In genomic region chr6:118648866-118649554, GRCh38 we compare ENCODE assay signal across 9 cellular contexts. TPM values are rescaled to one million over a fixed set of nuclear protein-coding genes. Genes with fewer than 3 reads are reported as not detected.
DNase-seq lines count a peak whose midpoint lies in the region; ATAC-seq and TF ChIP-seq lines count a peak whose summit lies in the region.
"Had no signal": no experiment of that assay in that cellular context is flagged by ENCODE, and none has a peak within 500 bp of the region (broad histone marks: within the 10 kb centered on the region; RNA-seq: fewer than 3 reads in every experiment).

No MANE protein-coding gene starts in this region.

- H3K4me1 ChIP-seq in upper lobe of right lung: peaks cover 26% of the 10 kb centered on the region

- H3K9me3 Mint-ChIP-seq in activated CD8-positive, alpha-beta T cell treated with anti-CD3 and anti-CD28 coated beads, Interleukin-2, amount 10 ng/mL, durations not matched to agents 7 days and 5 days (ENCODE audit: insufficient read depth): no peaks in the 10 kb centered on the region
- H3K9me3 Mint-ChIP-seq in immature natural killer cell: no peaks in the 10 kb centered on the region

- H3K4me3 ChIP-seq in AG04449 (ENCODE audit: low read depth, low read length) (peak overlapping the region; percentile 88), GM12865 (ENCODE audit: low read depth, low read length) (peak overlapping the region; percentile 95), upper lobe of right lung (no peak overlapping the region)

- H3K4me3 Mint-ChIP-seq in activated CD8-positive, alpha-beta T cell treated with anti-CD3 and anti-CD28 coated beads, Interleukin-2, amount 10 ng/mL, durations not matched to agents 7 days and 5 days: peak overlapping the region; percentile 85
- H3K4me3 Mint-ChIP-seq in immature natural killer cell: peak overlapping the region in 4 of 5 donors; percentile 42 to 89 (median 86)

- no peaks in the 10 kb centered on the region for H3K27me3 Mint-ChIP-seq in activated CD8-positive, alpha-beta T cell treated with anti-CD3 and anti-CD28 coated beads, Interleukin-2, amount 10 ng/mL, durations not matched to agents 7 days and 5 days (ENCODE audit: low read depth)
- H3K27me3 Mint-ChIP-seq in immature natural killer cell (ENCODE audit: low read depth in 3 of 3): peaks cover 0 to 8% (median 0%) of the 10 kb centered on the region in 3 donors

- H3K9me3 ChIP-seq in upper lobe of right lung: no peaks in the 10 kb centered on the region

- POLR2A ChIA-PET in AG04449 (lab: Yijun Ruan, JAX): interaction anchor here (1.5 kb wide), 1 partner anchor 61 kb away, joined by 4 read pairs; no protein-coding TSS in a partner anchor
- POLR2A ChIA-PET in activated CD8-positive, alpha-beta T cell treated with anti-CD3 and anti-CD28 coated beads, Interleukin-2, amount 10 ng/mL, durations not matched to agents 7 days and 5 days (lab: Charles Lee): interaction anchor here (3.2 kb wide), 1 partner anchor 61 kb away, joined by 35 read pairs; no protein-coding TSS in a partner anchor

- no peak overlapping the region for H3K27ac Mint-ChIP-seq in activated CD8-positive, alpha-beta T cell treated with anti-CD3 and anti-CD28 coated beads, Interleukin-2, amount 10 ng/mL, durations not matched to agents 7 days and 5 days
- no peak overlapping the region for H3K27ac Mint-ChIP-seq in immature natural killer cell

- no peak for TF ChIP-seq CTCF in AG04449 (IDR thresholded peaks at IDR 0.05; ENCODE audit: insufficient read depth, low read length, missing control alignments)
- TF ChIP-seq CTCF in GM12865 (IDR thresholded peaks at IDR 0.05; ENCODE audit: insufficient read depth, low read depth, low read length, missing control alignments): no peak
- TF ChIP-seq CTCF in upper lobe of right lung (IDR thresholded peaks at IDR 0.05): no peak

- H3K27me3 ChIP-seq in upper lobe of right lung: no peaks in the 10 kb centered on the region

- ATAC-seq in activated CD8-positive, alpha-beta T cell treated with anti-CD3 and anti-CD28 coated beads, Interleukin-2, amount 10 ng/mL, durations not matched to agents 7 days and 5 days: no peak
- ATAC-seq in upper lobe of right lung (no peak), HG03378 (IDR thresholded peaks at IDR 0.05; ENCODE audit: unreplicated experiment) (no peak)

- H3K27ac ChIP-seq in upper lobe of right lung: no peak overlapping the region

- peaks cover 28% of the 10 kb centered on the region for H3K36me3 Mint-ChIP-seq in activated CD8-positive, alpha-beta T cell treated with anti-CD3 and anti-CD28 coated beads, Interleukin-2, amount 10 ng/mL, durations not matched to agents 7 days and 5 days (ENCODE audit: low read depth)
- peaks cover 0 to 4% (median 0%) of the 10 kb centered on the region in 3 donors for H3K36me3 Mint-ChIP-seq in immature natural killer cell

- peaks cover 43% of the 10 kb centered on the region for H3K4me1 Mint-ChIP-seq in activated CD8-positive, alpha-beta T cell treated with anti-CD3 and anti-CD28 coated beads, Interleukin-2, amount 10 ng/mL, durations not matched to agents 7 days and 5 days (ENCODE audit: low read depth)
- H3K4me1 Mint-ChIP-seq in immature natural killer cell: peaks cover 37 to 48% of the 10 kb centered on the region in 2 donors

- DNase-seq in AG04449 (ENCODE audit: low read depth, low spot score): no peak
- no peak for DNase-seq in GM12865 (ENCODE audit: low read depth)
- DNase-seq in activated CD8-positive, alpha-beta T cell treated with anti-CD3 and anti-CD28 coated beads, Interleukin-2, amount 10 ng/mL, durations not matched to agents 7 days and 5 days: no peak
- no peak for DNase-seq in immature natural killer cell
- no peak for DNase-seq in activated gamma-delta T cell treated with Interleukin-2 at 50 U/mL for 16 hours
- no peak for DNase-seq in upper lobe of right lung
- no peak for DNase-seq in SKM-1 (lab: John Stamatoyannopoulos, UW; ENCODE audit: unreplicated experiment)
- DNase-seq: NCI-H446 treated with DMSO at 0.1 percent for 48 hours had no signal

- H3K36me3 ChIP-seq in upper lobe of right lung: no peaks in the 10 kb centered on the region

- CTCF ChIA-PET in AG04449 (lab: Yijun Ruan, JAX): interaction anchor here (1.0 kb wide), 1 partner anchor 366 kb away, joined by 3 read pairs; no protein-coding TSS in a partner anchor
- CTCF ChIA-PET in activated CD8-positive, alpha-beta T cell treated with anti-CD3 and anti-CD28 coated beads, Interleukin-2, amount 10 ng/mL, durations not matched to agents 7 days and 5 days (lab: Charles Lee): interaction anchor here (1.0 to 1.8 kb wide), 2 partner anchors 77 to 153 kb away, joined by 3 to 5 read pairs; no protein-coding TSS in a partner anchor

- intact Hi-C loops in upper lobe of right lung (cut with DNase I): no loop called here

RNA-seq across cellular contexts. Expression of gene CEP85L, which starts 2.4 kb away (rescaled TPM):
- 10 to 100 TPM; 45.7 to 48.7 TPM for total RNA-seq in activated CD8-positive, alpha-beta T cell treated with anti-CD3 and anti-CD28 coated beads, Interleukin-2, amount 10 ng/mL, durations not matched to agents 7 days and 5 days
- 10 to 100 TPM; 20.1 to 23.5 (median 21.5) TPM for polyA plus RNA-seq in immature natural killer cell
- total RNA-seq in upper lobe of right lung: 10.5 TPM
